12 cellular contexts compared by ENCODE assay signal in the genomic region with DNA sequence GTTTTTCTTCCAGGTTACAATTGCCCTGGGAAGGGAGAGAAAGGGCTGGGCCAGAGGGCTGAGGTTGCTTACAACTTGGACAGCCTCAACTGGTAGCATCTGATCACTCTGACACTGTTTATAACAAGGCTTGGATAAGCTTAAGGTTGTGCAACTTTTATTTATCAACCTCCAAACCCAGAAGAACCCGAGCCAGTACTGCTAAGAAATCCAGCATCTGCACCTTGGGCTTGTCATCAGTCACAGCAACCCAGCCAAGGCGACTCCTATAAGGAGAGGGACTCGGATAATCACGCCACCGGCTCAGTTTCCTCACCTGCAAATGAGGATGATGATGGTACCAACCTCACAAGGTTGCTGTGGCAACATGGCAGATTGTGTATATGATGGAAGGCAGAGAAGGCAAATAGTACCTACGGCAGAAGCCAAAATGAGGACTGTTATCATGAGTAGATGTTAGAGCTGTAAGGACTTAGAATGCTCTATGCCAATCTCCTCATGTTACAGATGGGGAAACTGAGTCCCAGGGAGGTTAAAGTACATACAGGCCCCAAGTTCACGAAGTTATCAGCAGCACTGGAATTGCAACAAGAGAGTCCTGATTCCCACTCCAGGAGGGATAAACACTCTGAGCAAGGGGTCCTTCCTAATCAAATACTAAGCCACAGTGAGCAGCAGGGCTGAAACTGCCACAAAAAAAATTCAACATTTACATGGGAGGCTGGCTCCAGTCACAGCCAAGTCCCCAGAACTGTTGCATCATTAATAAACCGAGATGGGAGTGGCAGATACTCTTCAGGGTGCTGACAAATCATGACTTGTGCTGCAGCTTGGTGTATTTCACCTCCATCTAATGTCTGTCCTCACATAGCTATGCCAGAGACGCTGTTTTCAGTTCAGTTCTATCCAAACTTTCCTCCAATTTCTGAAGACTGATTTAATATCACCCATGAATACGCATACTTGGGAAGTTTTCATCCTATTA. TPM values are rescaled to one million over a fixed set of nuclear protein-coding genes. Genes with fewer than 3 reads are reported as not detected.
DNase-seq lines count a peak whose midpoint lies in the region; TF ChIP-seq lines count a peak whose summit lies in the region.
"Had no signal": no experiment of that assay in that cellular context is flagged by ENCODE, and none has a peak within 500 bp of the region (broad histone marks: within the 10 kb centered on the region; RNA-seq: fewer than 3 reads in every experiment).

No MANE protein-coding gene starts in this region.

- no peak overlapping the region for H3K9ac ChIP-seq in Karpas-422 (ENCODE audit: low read length)

- H3K4me1 ChIP-seq in prostate gland (replicated peaks) (no peaks in the 10 kb centered on the region), Karpas-422 (ENCODE audit: low read length) (0 out of 2 replicates have a peak, but pooled peaks cover 6% of the 10 kb centered on the region)

- no peaks in the 10 kb centered on the region for H3K9me2 ChIP-seq in Karpas-422 (replicated peaks; ENCODE audit: insufficient read depth, low read length)

- intact Hi-C loops in prostate gland (cut with DNase I), result loop anchor here (5.0 kb wide), 1 partner anchor 37 kb away; no protein-coding TSS in a partner anchor

- H3K36me3 ChIP-seq in prostate gland, result no peaks in the 10 kb centered on the region
- H3K36me3 ChIP-seq in Karpas-422 (ENCODE audit: insufficient read depth, low read length), result no peaks in the 10 kb centered on the region

- H3K4me3 ChIP-seq in prostate gland (no peak overlapping the region), Karpas-422 (ENCODE audit: low read length) (no peak overlapping the region)

- H3K27me3 ChIP-seq in prostate gland (replicated peaks; ENCODE audit: insufficient read depth) (no peaks in the 10 kb centered on the region), Karpas-422 (ENCODE audit: low read length) (no peaks in the 10 kb centered on the region)

- H3K9me3 ChIP-seq in prostate gland, result no peaks in the 10 kb centered on the region
- no peaks in the 10 kb centered on the region for H3K9me3 ChIP-seq in Karpas-422 (ENCODE audit: low read length)

- H3K79me2 ChIP-seq in Karpas-422 (ENCODE audit: low read length), result no peaks in the 10 kb centered on the region

- DNase-seq in H4 (ENCODE audit: low spot score) (peak; percentile 45), RPMI7951 (ENCODE audit: low read depth) (peak; percentile 44), globus pallidus (ENCODE audit: low spot score) (peak; percentile 45), prostate gland (ENCODE audit: low spot score) (no peak), SKM-1 treated with dmso at 0.1 percent for 144 hours (lab: John Stamatoyannopoulos, UW; ENCODE audit: unreplicated experiment) (no peak), Karpas-422 (no peak), NCI-H82 (lab: John Stamatoyannopoulos, UW) (no peak)
- no peak for DNase-seq in stimulated activated CD4-positive, alpha-beta T cell treated with anti-CD3 and anti-CD28 coated beads, Interleukin-12 subunit alpha, Interleukin-12 subunit beta, amount 100 ng/mL, for 4 hours
- DNase-seq: activated CD4-positive, alpha-beta T cell treated with anti-CD3 and anti-CD28 coated beads for 48 hours; activated naive CD8-positive, alpha-beta T cell treated with anti-CD3 and anti-CD28 coated beads, Interleukin-2, amount 10 ng/mL, durations not matched to agents 7 days and 5 days; CD4-positive, alpha-beta T cell; Kasumi-1 had no signal

- no peak for TF ChIP-seq POLR2A in prostate gland (IDR thresholded peaks at IDR 0.05)

- no peak overlapping the region for H3K4me2 ChIP-seq in Karpas-422 (ENCODE audit: low read depth, low read length, poor library complexity, severe bottlenecking)

- peak overlapping the region; percentile 24 to 50 for H3K27ac ChIP-seq in prostate gland
- H3K27ac ChIP-seq in Karpas-422 (ENCODE audit: low read length), result no peak overlapping the region

- H4K20me1 ChIP-seq in Karpas-422 (ENCODE audit: insufficient read depth, low read depth, low read length), result no peaks in the 10 kb centered on the region

- H2AFZ ChIP-seq in Karpas-422 (ENCODE audit: low read length), result no peak overlapping the region

- no peak for TF ChIP-seq CTCF in prostate gland (IDR thresholded peaks at IDR 0.05)

- WGBS in prostate gland, result 64% methylated on average over 10 of the region's 10 CpGs

RNA-seq across cellular contexts. Expression of gene NUAK1, which starts 24.4 kb away (rescaled TPM):
- 7.6 and 9.4 TPM in 2 replicates for total RNA-seq in H4 (2014; rRNA removed; shearing (Covaris generic))
- 6.9 and 7.0 TPM in 2 replicates for total RNA-seq in RPMI7951 (2014; rRNA removed; shearing (Covaris generic))
- 10 to 100 TPM in 1 of 2 donors, 1 to 10 TPM in 1; 9.6 to 16.0 TPM for total RNA-seq in prostate gland
- total RNA-seq in Karpas-422 (2014; rRNA removed; shearing (Covaris generic); ENCODE audit: low replicate concordance), result not detected in 2 replicates
- total RNA-seq: activated naive CD8-positive, alpha-beta T cell treated with anti-CD3 and anti-CD28 coated beads, Interleukin-2, amount 10 ng/mL, durations not matched to agents 7 days and 5 days had no signal

Comparison
In these comparisons a context has a peak if more than half of its experiments do, and no peak if none do; other contexts are left out.
1. DNase-seq: peak in H4 (single experiment), RPMI7951 (single experiment) and globus pallidus (single experiment); none in prostate gland (single experiment), SKM-1 treated with dmso at 0.1 percent for 144 hours (single experiment), Karpas-422 (single experiment), NCI-H82 (single experiment) and stimulated activated CD4-positive, alpha-beta T cell treated with anti-CD3 and anti-CD28 coated beads, Interleukin-12 subunit alpha, Interleukin-12 subunit beta, amount 100 ng/mL, for 4 hours (single experiment).